Comparison of ENCODE assay signal across 8 cellular contexts in the genomic region with DNA sequence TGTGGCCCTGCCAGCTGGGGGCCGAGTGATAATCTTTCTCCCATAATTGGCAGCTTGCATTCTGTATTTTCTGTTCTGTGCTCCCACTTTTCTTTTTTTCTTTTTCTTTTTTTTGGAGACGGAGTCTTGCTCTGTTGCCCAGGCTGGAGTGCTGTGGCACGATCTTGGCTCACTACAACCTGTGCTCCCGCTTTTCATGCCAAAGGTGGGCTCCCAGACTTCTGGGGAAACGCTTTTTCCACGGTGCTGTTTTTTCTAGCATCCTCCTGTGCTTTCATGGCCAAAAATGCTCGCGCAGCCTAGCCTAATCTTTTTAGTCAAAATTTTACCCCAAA. TPM values are rescaled to one million over a fixed set of nuclear protein-coding genes. Genes with fewer than 3 reads are reported as not detected.
DNase-seq lines count a peak whose midpoint lies in the region; ATAC-seq and TF ChIP-seq lines count a peak whose summit lies in the region.

No MANE protein-coding gene starts in this region.

- H3K4me1 ChIP-seq in ectodermal cell (ENCODE audit: control insufficient read depth, insufficient read depth, low read length): peaks cover 3% of the 10 kb centered on the region
- H3K4me1 ChIP-seq in naive thymus-derived CD4-positive, alpha-beta T cell (ENCODE audit: control insufficient read depth in 2 of 2, insufficient read depth in 2 of 2, low read length in 2 of 2): peaks cover 7 to 8% of the 10 kb centered on the region in 2 donors

- H3K27me3 Mint-ChIP-seq in naive thymus-derived CD4-positive, alpha-beta T cell: peaks cover 0 to 4% (median 0%) of the 10 kb centered on the region in 5 donors

- peaks cover 0 to 2% (median 0%) of the 10 kb centered on the region in 11 donors for H3K9me3 Mint-ChIP-seq in naive thymus-derived CD4-positive, alpha-beta T cell

- peaks cover 28 to 45% (median 33%) of the 10 kb centered on the region in 7 donors for H3K4me1 Mint-ChIP-seq in naive thymus-derived CD4-positive, alpha-beta T cell

- peak overlapping the region; percentile 72 for H3K4me3 ChIP-seq in AG09309 (ENCODE audit: control insufficient read depth, low read depth, low read length)
- peak overlapping the region; percentile 78 for H3K4me3 ChIP-seq in MG63
- H3K4me3 ChIP-seq in ectodermal cell (ENCODE audit: insufficient read depth, low read depth, low read length): peak overlapping the region; percentile 92
- peak overlapping the region; percentile 87 for H3K4me3 ChIP-seq in naive thymus-derived CD4-positive, alpha-beta T cell (ENCODE audit: low read length)

- no peak for ATAC-seq in naive thymus-derived CD4-positive, alpha-beta T cell
- no peak for ATAC-seq in GM19452 (IDR thresholded peaks at IDR 0.05; ENCODE audit: unreplicated experiment)

- no peak for TF ChIP-seq CTCF in AG09309 (IDR thresholded peaks at IDR 0.05; ENCODE audit: control insufficient read depth, insufficient read depth, low read depth, low read length, missing control alignments)

- 40 to 50% methylated on average over 7 to 8 of the region's 8 CpGs for WGBS in ectodermal cell, 2 experiments

- peak overlapping the region; percentile 86 to 98 (median 94) for H3K4me3 Mint-ChIP-seq in naive thymus-derived CD4-positive, alpha-beta T cell

- DNase-seq in AG09309 (ENCODE audit: low read depth) (no peak), MG63 (no peak), pons (ENCODE audit: low spot score) (no peak), NCI-H146 (lab: John Stamatoyannopoulos, UW) (no peak), dermis blood vessel endothelial cell (no peak)
- DNase-seq in naive thymus-derived CD4-positive, alpha-beta T cell: no peak

- intact Hi-C loops in naive thymus-derived CD4-positive, alpha-beta T cell (cut with micrococcal nuclease): loop anchor here (1.0 to 10.0 kb wide), 15 partner anchors 146 to 1962 kb away; partner anchors contain the start of genes CNST (in 2 of the 2), TFB2M (in 2 of the 2), ZNF669 (in 2 of the 2) and ZNF670 (in 2 of the 2)

- H3K9me3 ChIP-seq in MG63 (peaks cover 3% of the 10 kb centered on the region; the same call in 1 of the 2 replicates), ectodermal cell (ENCODE audit: control insufficient read depth, low read length) (no peaks in the 10 kb centered on the region)
- H3K9me3 ChIP-seq in naive thymus-derived CD4-positive, alpha-beta T cell (ENCODE audit: control insufficient read depth in 2 of 3, low read length in 3 of 3): no peaks in the 10 kb centered on the region

- peaks cover 0 to 16% (median 12%) of the 10 kb centered on the region in 5 donors for H3K36me3 Mint-ChIP-seq in naive thymus-derived CD4-positive, alpha-beta T cell

- H3K36me3 ChIP-seq in MG63: peaks cover 29% of the 10 kb centered on the region
- no peaks in the 10 kb centered on the region for H3K36me3 ChIP-seq in ectodermal cell (ENCODE audit: control insufficient read depth, insufficient read depth, low read length)
- H3K36me3 ChIP-seq in naive thymus-derived CD4-positive, alpha-beta T cell (ENCODE audit: control insufficient read depth in 2 of 3, insufficient read depth in 3 of 3, low read length in 3 of 3): peaks cover 0 to 5% (median 0%) of the 10 kb centered on the region in 3 experiments

- POLR2A ChIA-PET in naive thymus-derived CD4-positive, alpha-beta T cell (lab: Charles Lee): interaction anchor here (0.7 to 3.2 kb wide), 5 partner anchors 26 to 278 kb away, joined by 3 to 10 read pairs (median 3); partner anchors contain the start of gene ZNF669

- peak overlapping the region; percentile 96 for H3K27ac ChIP-seq in ectodermal cell (ENCODE audit: insufficient read depth, low read depth, low read length, poor library complexity, severe bottlenecking)
- peak overlapping the region; percentile 86 for H3K27ac ChIP-seq in naive thymus-derived CD4-positive, alpha-beta T cell (ENCODE audit: low read depth, low read length)

- CTCF ChIA-PET in naive thymus-derived CD4-positive, alpha-beta T cell (lab: Charles Lee): no interaction called here

- H3K27me3 ChIP-seq in MG63: no peaks in the 10 kb centered on the region
- H3K27me3 ChIP-seq in ectodermal cell (ENCODE audit: control insufficient read depth, insufficient read depth, low read length, poor library complexity, severe bottlenecking): no peaks in the 10 kb centered on the region
- H3K27me3 ChIP-seq in naive thymus-derived CD4-positive, alpha-beta T cell (ENCODE audit: control insufficient read depth in 2 of 2, insufficient read depth in 2 of 2, low read length in 2 of 2): no peaks in the 10 kb centered on the region

- H3K27ac Mint-ChIP-seq in naive thymus-derived CD4-positive, alpha-beta T cell: peak overlapping the region; percentile 86 to 99 (median 94)

RNA-seq across cellular contexts. Expression of gene AHCTF1, which starts 0.6 kb away (rescaled TPM):
- total RNA-seq in MG63 (2014; rRNA removed; shearing (Covaris generic); ENCODE audit: low replicate concordance): 25.9 and 38.6 TPM in 2 replicates
- 33.1 TPM for polyA plus RNA-seq in ectodermal cell (2013, experiment 1 of 4)
- polyA plus RNA-seq in ectodermal cell (2013, experiment 2 of 4): 34.5 TPM
- polyA plus RNA-seq in ectodermal cell (2013, experiment 3 of 4): 36.7 TPM
- polyA plus RNA-seq in ectodermal cell (2013, experiment 4 of 4): 36.0 TPM
- 10 to 100 TPM; 31.8 to 66.5 (median 57.3) TPM for total RNA-seq in naive thymus-derived CD4-positive, alpha-beta T cell
- 10 to 100 TPM; 19.0 to 30.6 TPM for polyA plus RNA-seq in naive thymus-derived CD4-positive, alpha-beta T cell
- total RNA-seq in dermis blood vessel endothelial cell: 31.7 and 39.9 TPM in 2 replicates
